In genomic region chr2:138536302-138536701, GRCh38 we compare ENCODE assay signal across 8 cellular contexts. TPM values are rescaled to one million over a fixed set of nuclear protein-coding genes. Genes with fewer than 3 reads are reported as not detected.
DNase-seq lines count a peak whose midpoint lies in the region; ATAC-seq and TF ChIP-seq lines count a peak whose summit lies in the region.
"Had no signal": no experiment of that assay in that cellular context is flagged by ENCODE, and none has a peak within 500 bp of the region (broad histone marks: within the 10 kb centered on the region; RNA-seq: fewer than 3 reads in every experiment).

No MANE protein-coding gene starts in this region.

- no peak overlapping the region for H3K27ac Mint-ChIP-seq in chondrocyte (ENCODE audit: unreplicated experiment)

- peaks cover 51% of the 10 kb centered on the region for H4K20me1 ChIP-seq in OCI-LY3 (ENCODE audit: insufficient read depth, low read length)

- no peak overlapping the region for H3K23ac ChIP-seq in trophoblast cell (ENCODE audit: low read length)

- peaks cover 3% of the 10 kb centered on the region for H3K4me1 Mint-ChIP-seq in chondrocyte (ENCODE audit: low read depth)

- H3K18ac ChIP-seq in trophoblast cell (ENCODE audit: low read length): no peak overlapping the region

- H2BK12ac ChIP-seq in trophoblast cell (ENCODE audit: low read length): no peak overlapping the region

- peaks cover 80% of the 10 kb centered on the region for H3K79me2 ChIP-seq in OCI-LY3 (ENCODE audit: low read length)
- peaks cover 4% of the 10 kb centered on the region for H3K79me2 ChIP-seq in trophoblast cell (ENCODE audit: control insufficient read depth, insufficient read depth, low read length, poor library complexity)

- peaks cover 60% of the 10 kb centered on the region for H3K36me3 ChIP-seq in OCI-LY3 (replicated peaks; ENCODE audit: low read depth, low read length)
- peaks cover 5 to 10% of the 10 kb centered on the region in 2 experiments for H3K36me3 ChIP-seq in trophoblast cell (ENCODE audit: control insufficient read depth in 1 of 2, insufficient read depth in 2 of 2, low read length in 2 of 2)
- H3K36me3 ChIP-seq: brain microvascular endothelial cell had no signal

- H3K9me3 ChIP-seq in OCI-LY3 (ENCODE audit: insufficient read depth, low read length) (peaks cover 30% of the 10 kb centered on the region), trophoblast cell (ENCODE audit: insufficient read depth, low read depth, low read length) (no peaks in the 10 kb centered on the region)

- H3K79me1 ChIP-seq in trophoblast cell (ENCODE audit: low read length): peaks cover 3% of the 10 kb centered on the region

- H2AK5ac ChIP-seq in trophoblast cell (ENCODE audit: low read length): no peak overlapping the region

- H3K9me3 Mint-ChIP-seq in chondrocyte (ENCODE audit: low read depth): peaks cover 21% of the 10 kb centered on the region

- H4K91ac ChIP-seq in trophoblast cell (ENCODE audit: low read depth, low read length): no peak overlapping the region

- H2BK120ac ChIP-seq in trophoblast cell (ENCODE audit: insufficient read depth, low read length, poor library complexity): no peak overlapping the region

- H3K9ac ChIP-seq in OCI-LY3 (ENCODE audit: low read length) (no peak overlapping the region), trophoblast cell (ENCODE audit: low read length) (no peak overlapping the region)

- DNase-seq in trophoblast cell: no peak
- no peak for DNase-seq in NCI-H2107 treated with DMSO at 0.1 percent for 48 hours (lab: John Stamatoyannopoulos, UW; ENCODE audit: unreplicated experiment)
- DNase-seq in chondrocyte (ENCODE audit: low spot score): no peak
- DNase-seq in stimulated activated CD4-positive, alpha-beta T cell treated with anti-CD3 and anti-CD28 coated beads, Interleukin-15, amount 100 ng/mL, for 24 hours: no peak
- DNase-seq: brain microvascular endothelial cell had no signal

- peaks cover 15% of the 10 kb centered on the region for H3K36me3 Mint-ChIP-seq in chondrocyte (ENCODE audit: low read depth)

- H3K27me3 ChIP-seq in OCI-LY3 (ENCODE audit: low read depth, low read length): no peaks in the 10 kb centered on the region
- H3K27me3 ChIP-seq in trophoblast cell (ENCODE audit: insufficient read depth, low read length): no peaks in the 10 kb centered on the region
- H3K27me3 ChIP-seq: brain microvascular endothelial cell had no signal

- no peak overlapping the region for H4K12ac ChIP-seq in trophoblast cell (ENCODE audit: low read depth, low read length)

- no peak overlapping the region for H3K4ac ChIP-seq in trophoblast cell (ENCODE audit: low read depth, low read length)

- H3K4me3 ChIP-seq in OCI-LY3 (ENCODE audit: low read length): no peak overlapping the region
- no peak overlapping the region for H3K4me3 ChIP-seq in trophoblast cell (ENCODE audit: low read depth, low read length)

- no peak overlapping the region for H2AFZ ChIP-seq in OCI-LY3 (ENCODE audit: low read depth, low read length)
- H2AFZ ChIP-seq in trophoblast cell (ENCODE audit: insufficient read depth, low read length, poor library complexity): no peak overlapping the region

- no CpG with 5 or more reads among the region's 2 CpGs for WGBS in trophoblast cell (ENCODE audit: extremely low coverage, insufficient coverage, insufficient read length)

- no peaks in the 10 kb centered on the region for H3K27me3 Mint-ChIP-seq in chondrocyte (ENCODE audit: low read depth)

- H3K4me3 Mint-ChIP-seq in chondrocyte (ENCODE audit: unreplicated experiment): no peak overlapping the region

- H3K27ac ChIP-seq in OCI-LY3 (ENCODE audit: low read length) (peak overlapping the region; percentile 72; the same call in 1 of the 2 replicates), trophoblast cell (ENCODE audit: low read depth, low read length) (peak overlapping the region; percentile 52)
- H3K27ac ChIP-seq: brain microvascular endothelial cell had no signal

- no peak overlapping the region for H2BK5ac ChIP-seq in trophoblast cell (ENCODE audit: low read depth, low read length, poor library complexity)

- ATAC-seq in GM18867 (IDR thresholded peaks at IDR 0.05; ENCODE audit: unreplicated experiment) (peak; percentile 75), HG02763 (IDR thresholded peaks at IDR 0.05; ENCODE audit: unreplicated experiment) (peak; percentile 95)

- no peak overlapping the region for H3K4me2 ChIP-seq in OCI-LY3 (ENCODE audit: low read length)
- no peak overlapping the region for H3K4me2 ChIP-seq in trophoblast cell (ENCODE audit: low read length)

- H4K8ac ChIP-seq in trophoblast cell (ENCODE audit: low read depth, low read length): no peak overlapping the region

- H3K14ac ChIP-seq in trophoblast cell (ENCODE audit: low read length): no peak overlapping the region

- TF ChIP-seq CTCF in OCI-LY3 (IDR thresholded peaks at IDR 0.05; ENCODE audit: low read depth, low read length): no peak
- no peak for TF ChIP-seq CTCF in chondrocyte (IDR thresholded peaks at IDR 0.05)

- peaks cover 17% of the 10 kb centered on the region for H3K4me1 ChIP-seq in OCI-LY3 (ENCODE audit: low read length)
- peaks cover 3 to 7% of the 10 kb centered on the region in 2 experiments for H3K4me1 ChIP-seq in trophoblast cell (ENCODE audit: control insufficient read depth in 1 of 2, insufficient read depth in 2 of 2, low read length in 2 of 2)

RNA-seq across cellular contexts. Expression of gene SPOPL, which starts 34.7 kb away (rescaled TPM):
- 21.4 and 22.5 TPM in 2 replicates for polyA plus RNA-seq in trophoblast cell (2013)
- total RNA-seq in chondrocyte: 9.9 to 16.2 TPM (median 14.7 TPM) in 3 replicates
